In the genomic region with DNA sequence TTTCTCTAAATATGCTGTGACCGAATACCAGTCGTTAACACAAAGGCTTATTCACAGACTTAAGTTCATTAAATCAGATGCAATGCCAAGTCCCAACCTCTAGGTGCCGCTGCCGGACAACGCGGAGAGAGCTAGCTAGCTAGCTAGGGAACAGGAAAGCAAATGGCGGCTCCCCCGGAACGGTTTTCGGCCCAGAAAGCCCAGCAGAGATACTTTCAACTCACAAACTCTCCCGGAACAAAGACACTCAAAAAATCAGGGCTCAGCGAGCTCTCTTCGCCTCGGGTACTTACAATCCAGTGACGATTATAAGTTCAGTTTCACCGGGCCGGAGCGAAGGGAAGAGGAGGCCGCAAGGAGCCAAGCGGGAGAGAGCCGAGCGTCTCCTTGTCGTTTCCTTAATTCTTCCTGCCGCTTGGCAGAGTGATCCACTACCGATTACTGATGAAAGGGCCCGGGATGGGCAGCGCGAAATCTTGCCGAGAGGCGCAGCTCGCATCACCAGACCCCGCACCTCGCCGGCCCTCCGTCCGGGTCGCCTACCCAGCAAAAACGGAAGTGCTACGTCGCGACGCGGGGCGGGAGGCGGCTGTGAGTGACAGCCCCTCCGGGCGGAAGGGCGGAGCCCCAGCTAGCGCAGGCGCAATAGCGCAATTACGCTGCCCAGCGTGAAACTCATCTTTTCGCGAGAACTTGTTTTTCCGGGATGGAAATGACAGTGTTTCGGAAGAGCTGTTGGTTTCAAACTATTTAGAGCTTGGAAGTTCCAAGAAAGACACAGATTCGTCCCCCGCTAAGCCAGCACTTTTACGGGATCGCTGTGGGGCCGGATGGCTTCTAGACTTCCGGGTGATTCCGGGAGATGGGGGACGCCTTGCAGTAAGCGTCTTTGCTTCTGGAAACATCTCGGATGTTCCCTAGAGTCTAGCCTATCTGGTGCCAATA, we compare ENCODE assay signal across 8 cellular contexts. TPM values are rescaled to one million over a fixed set of nuclear protein-coding genes. Genes with fewer than 3 reads are reported as not detected.
DNase-seq lines count a peak whose midpoint lies in the region; ATAC-seq, FAIRE-seq and TF ChIP-seq lines count a peak whose summit lies in the region.

A gene with protein sequence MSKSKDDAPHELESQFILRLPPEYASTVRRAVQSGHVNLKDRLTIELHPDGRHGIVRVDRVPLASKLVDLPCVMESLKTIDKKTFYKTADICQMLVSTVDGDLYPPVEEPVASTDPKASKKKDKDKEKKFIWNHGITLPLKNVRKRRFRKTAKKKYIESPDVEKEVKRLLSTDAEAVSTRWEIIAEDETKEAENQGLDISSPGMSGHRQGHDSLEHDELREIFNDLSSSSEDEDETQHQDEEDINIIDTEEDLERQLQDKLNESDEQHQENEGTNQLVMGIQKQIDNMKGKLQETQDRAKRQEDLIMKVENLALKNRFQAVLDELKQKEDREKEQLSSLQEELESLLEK (minus strand): TSS at position 560 of the 945 bp plus-strand sequence. CDS start 740 bp downstream, outside the sequence.

- DNase-seq in GM12891 (ENCODE audit: insufficient read length, low spot score) (peak; percentile 63), NCI-H1436 treated with DMSO at 0.1 percent for 48 hours (lab: John Stamatoyannopoulos, UW) (peak; percentile 57), T-cell (peak; percentile 82 to 93 (median 89)), heart right ventricle (peak; percentile 90 to 93), posterior cingulate gyrus (peak; percentile 83 to 98 (median 88)), upper lobe of left lung (peak; percentile 88 to 98)

- CTCF ChIA-PET in T-cell (lab: Charles Lee), result interaction anchor here (0.5 to 4.8 kb wide), 38 partner anchors 9 to 1961 kb away, joined by 3 to 53 read pairs (median 4); a partner anchor contains a TSS

- H3K27me3 Mint-ChIP-seq in T-cell, result peaks cover 2 to 3% of the 10 kb centered on the region in 2 donors

- peak; percentile 97 for ATAC-seq in HG02840 (IDR thresholded peaks at IDR 0.05; ENCODE audit: low FRiP score, unreplicated experiment)
- ATAC-seq in T-cell (replicated peaks in 1 of 4), result peak; percentile 92 to 93 (median 92)
- ATAC-seq in heart right ventricle, result peak; percentile 99 to 100 (median 100)
- peak; percentile 97 to 99 for ATAC-seq in upper lobe of left lung (ENCODE audit: low FRiP score in 2 of 2)

- TF ChIP-seq CTCF in heart right ventricle (IDR thresholded peaks at IDR 0.05) (peak; percentile 79 to 92 (median 87)), upper lobe of left lung (IDR thresholded peaks at IDR 0.05) (peak; percentile 59 to 73 (median 67))

- peaks cover 0 to 76% (median 45%) of the 10 kb centered on the region in 11 donors for H3K9me3 ChIP-seq in heart right ventricle
- peaks cover 53 to 82% (median 65%) of the 10 kb centered on the region in 4 donors for H3K9me3 ChIP-seq in upper lobe of left lung

- WGBS in adipose tissue, 3 donors, result 1 to 2% (median 2%) methylated on average over 67 of the region's 67 CpGs
- WGBS in heart right ventricle, 2 donors, result 1 to 2% methylated on average over 67 of the region's 67 CpGs
- WGBS in upper lobe of left lung, 2 donors, result 2 to 5% methylated on average over 41 to 66 of the region's 67 CpGs

- H3K4me1 ChIP-seq in heart right ventricle (peaks cover 0 to 23% (median 13%) of the 10 kb centered on the region in 9 donors), upper lobe of left lung (peaks cover 0 to 9% (median 4%) of the 10 kb centered on the region in 4 donors)

- H3K4me3 Mint-ChIP-seq in T-cell, result peak within 1 kb of the TSS; percentile 97 to 99 (median 99)

- peaks cover 30 to 35% (median 33%) of the 10 kb centered on the region in 3 donors for H3K4me1 Mint-ChIP-seq in T-cell

- peak within 1 kb of the TSS; percentile 97 to 98 for H3K27ac Mint-ChIP-seq in T-cell

- intact Hi-C loops in heart right ventricle (cut with DNase I), result loop anchor here in 6 of 10 donors (2.0 to 10.0 kb wide), 7 partner anchors 76 to 918 kb away; a partner anchor contains a TSS
- intact Hi-C loops in posterior cingulate gyrus (cut with DNase I), result loop anchor here (2.0 kb wide), 1 partner anchor 244 kb away; no protein-coding TSS in a partner anchor

- H3K4me3 ChIP-seq in heart right ventricle (peak within 1 kb of the TSS; percentile 56 to 96 (median 72)), upper lobe of left lung (peak within 1 kb of the TSS; percentile 38 to 62 (median 56))

- FAIRE-seq in GM12891 (lab: Jason Lieb, UNC), result peak; percentile 98

- TF ChIP-seq POLR2A in GM12891 (IDR thresholded peaks at IDR 0.05; ENCODE audit: low read depth, low read length) (peak; percentile 92), upper lobe of left lung (IDR thresholded peaks at IDR 0.05) (peak; percentile 88 to 94 (median 92))

- no peaks in the 10 kb centered on the region for H3K27me3 ChIP-seq in heart right ventricle
- H3K27me3 ChIP-seq in upper lobe of left lung, result no peaks in the 10 kb centered on the region

- H3K36me3 Mint-ChIP-seq in T-cell, result peaks cover 48% of the 10 kb centered on the region

- POLR2A ChIA-PET in T-cell (lab: Charles Lee), result interaction anchor here (0.5 to 2.0 kb wide), 11 partner anchors 10 to 1018 kb away, joined by 3 to 12 read pairs (median 4); a partner anchor contains a TSS

- H3K36me3 ChIP-seq in heart right ventricle (peaks cover 0 to 46% (median 21%) of the 10 kb centered on the region in 9 donors), upper lobe of left lung (peaks cover 0 to 43% (median 18%) of the 10 kb centered on the region in 4 donors)

- peaks cover 18 to 42% (median 35%) of the 10 kb centered on the region in 3 donors for H3K9me3 Mint-ChIP-seq in T-cell

- peak within 1 kb of the TSS; percentile 97 for H3K27ac ChIP-seq in adipose tissue (ENCODE audit: low read depth, low read length)
- peak within 1 kb of the TSS; percentile 87 to 99 (median 92) for H3K27ac ChIP-seq in heart right ventricle
- peak within 1 kb of the TSS; percentile 90 to 97 (median 92) for H3K27ac ChIP-seq in upper lobe of left lung

- TF ChIP-seq EP300 in upper lobe of left lung (IDR thresholded peaks at IDR 0.05), result no peak

TF ChIP-seq in GM12891, 5 proteins besides CTCF, POLR2A, EP300 and RAD21:
- TF ChIP-seq SPI1 (IDR thresholded peaks at IDR 0.05; ENCODE audit: low read depth, low read length), result peak; percentile 96
- TF ChIP-seq PAX5 (IDR thresholded peaks at IDR 0.05; ENCODE audit: insufficient read depth, low read length, severe bottlenecking), result no peak
- TF ChIP-seq POLR2AphosphoS5 (IDR thresholded peaks at IDR 0.05; ENCODE audit: low read depth, low read length), result peak; percentile 97
- TF ChIP-seq TAF1 (IDR thresholded peaks at IDR 0.05; ENCODE audit: low read depth, low read length), result peak; percentile 90
- TF ChIP-seq POU2F2 (IDR thresholded peaks at IDR 0.05; ENCODE audit: low read depth, low read length), result peak; percentile 82

RNA-seq across cellular contexts. Expression of the gene that starts here (rescaled TPM):
- 59.8 TPM for polyA plus RNA-seq in GM12891 (2012; ENCODE audit: low read depth, missing spikeins)
- total RNA-seq in T-cell, result 100 to 1,000 TPM in 3 of 5 donors, 10 to 100 TPM in 2; 83.7 to 103 (median 101) TPM
- polyA plus RNA-seq in adipose tissue, result 10 to 100 TPM; 32.2 to 62.0 (median 59.1) TPM
- total RNA-seq in heart right ventricle, result 100 to 1,000 TPM in 8 of 10 donors, 10 to 100 TPM in 2; 93.4 to 111 (median 107) TPM
- polyA plus RNA-seq in heart right ventricle, result 10 to 100 TPM; 33.1 to 89.9 TPM
- total RNA-seq in upper lobe of left lung, result 10 to 100 TPM; 35.6 to 74.5 (median 39.8) TPM

Comparison
In these comparisons a context has a peak if more than half of its experiments do, and no peak if none do; other contexts are left out.
1. Peak in every context shown above with its lines: DNase-seq, ATAC-seq, H3K4me3 ChIP-seq and H3K27ac ChIP-seq.